ENCODE assay signal across 29 cellular contexts in the genomic region with DNA sequence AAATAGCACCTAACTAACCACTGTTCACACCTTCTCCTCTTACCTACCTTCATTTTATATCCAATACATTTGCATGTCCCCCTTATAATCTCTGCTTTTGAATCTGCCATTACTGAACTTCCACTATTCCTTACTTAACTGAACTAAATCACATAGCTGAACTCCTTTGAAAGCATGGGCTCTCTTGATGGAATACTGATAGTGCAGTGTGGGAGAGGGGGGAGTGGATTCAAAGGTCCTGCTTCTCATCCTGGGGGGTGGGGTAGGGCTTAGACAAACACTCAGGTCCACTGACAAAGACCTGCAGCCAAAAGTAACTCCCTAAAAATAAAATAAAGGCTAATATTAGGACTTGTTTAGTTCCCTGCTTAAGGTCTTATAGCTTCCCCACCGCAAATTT.
"Had no signal": no experiment of that assay in that cellular context is flagged by ENCODE, and none has a peak within 500 bp of the region (broad histone marks: within the 10 kb centered on the region; RNA-seq: fewer than 3 reads in every experiment).

No MANE protein-coding gene starts in this region.

- FAIRE-seq: colon, endometrium, endothelial cell of umbilical vein, frontal cortex had no signal

- H3K27ac ChIP-seq: colonic mucosa, coronary artery, dorsolateral prefrontal cortex, epithelial cell of prostate, esophagus muscularis mucosa, foreskin keratinocyte, gastrocnemius medialis, gastroesophageal sphincter, heart left ventricle, heart right ventricle had no signal

- H3K4me1 Mint-ChIP-seq: endodermal cell had no signal

- H3K9me3 ChIP-seq: colonic mucosa, esophagus muscularis mucosa, esophagus squamous epithelium, gastrocnemius medialis, gastroesophageal sphincter, heart left ventricle, heart right ventricle had no signal

- H3K9me3 Mint-ChIP-seq: dendritic cell treated with granulocyte-macrophage colony-stimulating factor and Interleukin-4, amounts not matched to agents 40 ng/mL and 50 ng/mL, for 4 days; effector memory CD8-positive, alpha-beta T cell had no signal

- H3K36me3 ChIP-seq: colonic mucosa had no signal

- H3K27me3 ChIP-seq: colonic mucosa, dorsolateral prefrontal cortex, esophagus muscularis mucosa, esophagus squamous epithelium, foreskin keratinocyte, gastrocnemius medialis, gastroesophageal sphincter, heart left ventricle, heart right ventricle had no signal

- H3K4me3 ChIP-seq: colonic mucosa, coronary artery, dorsolateral prefrontal cortex, esophagus muscularis mucosa, esophagus squamous epithelium, gastrocnemius medialis, gastroesophageal sphincter, heart left ventricle, heart right ventricle had no signal

- ATAC-seq: effector memory CD8-positive, alpha-beta T cell; esophagus mucosa; foreskin keratinocyte; gastrocnemius medialis; gastroesophageal sphincter; heart right ventricle had no signal

- DNase-seq: colonic mucosa; cortex of kidney; dermis blood vessel endothelial cell; dorsolateral prefrontal cortex; effector CD4-positive, alpha-beta T cell; effector CD8-positive, alpha-beta T cell; effector memory CD4-positive, alpha-beta T cell; effector memory CD8-positive, alpha-beta T cell; endodermal cell; erythroblast; esophagus squamous epithelium; foreskin fibroblast; foreskin keratinocyte; foreskin melanocyte; gastrocnemius medialis; glutamatergic neuron; head of caudate nucleus; heart left ventricle; heart right ventricle had no signal

- H3K27me3 Mint-ChIP-seq: dendritic cell treated with granulocyte-macrophage colony-stimulating factor and Interleukin-4, amounts not matched to agents 40 ng/mL and 50 ng/mL, for 4 days; effector memory CD8-positive, alpha-beta T cell had no signal

- H3K27ac Mint-ChIP-seq: dendritic cell treated with granulocyte-macrophage colony-stimulating factor and Interleukin-4, amounts not matched to agents 40 ng/mL and 50 ng/mL, for 4 days; effector memory CD8-positive, alpha-beta T cell; endodermal cell had no signal

- H3K4me3 Mint-ChIP-seq: dendritic cell treated with granulocyte-macrophage colony-stimulating factor and Interleukin-4, amounts not matched to agents 40 ng/mL and 50 ng/mL, for 4 days; effector memory CD8-positive, alpha-beta T cell; endodermal cell had no signal

- H3K4me1 ChIP-seq: colonic mucosa, foreskin keratinocyte, gastroesophageal sphincter had no signal
